ENCODE assay signal across 1 cellular context in genomic region chr19:48970923-48971395, GRCh38.
TF ChIP-seq lines count a peak whose summit lies in the region.

No MANE protein-coding gene starts in this region.

TF ChIP-seq in HCT116, 20 proteins besides CTCF, POLR2A, EP300 and RAD21 (continued from another document):
- TF ChIP-seq, protein P1, sequence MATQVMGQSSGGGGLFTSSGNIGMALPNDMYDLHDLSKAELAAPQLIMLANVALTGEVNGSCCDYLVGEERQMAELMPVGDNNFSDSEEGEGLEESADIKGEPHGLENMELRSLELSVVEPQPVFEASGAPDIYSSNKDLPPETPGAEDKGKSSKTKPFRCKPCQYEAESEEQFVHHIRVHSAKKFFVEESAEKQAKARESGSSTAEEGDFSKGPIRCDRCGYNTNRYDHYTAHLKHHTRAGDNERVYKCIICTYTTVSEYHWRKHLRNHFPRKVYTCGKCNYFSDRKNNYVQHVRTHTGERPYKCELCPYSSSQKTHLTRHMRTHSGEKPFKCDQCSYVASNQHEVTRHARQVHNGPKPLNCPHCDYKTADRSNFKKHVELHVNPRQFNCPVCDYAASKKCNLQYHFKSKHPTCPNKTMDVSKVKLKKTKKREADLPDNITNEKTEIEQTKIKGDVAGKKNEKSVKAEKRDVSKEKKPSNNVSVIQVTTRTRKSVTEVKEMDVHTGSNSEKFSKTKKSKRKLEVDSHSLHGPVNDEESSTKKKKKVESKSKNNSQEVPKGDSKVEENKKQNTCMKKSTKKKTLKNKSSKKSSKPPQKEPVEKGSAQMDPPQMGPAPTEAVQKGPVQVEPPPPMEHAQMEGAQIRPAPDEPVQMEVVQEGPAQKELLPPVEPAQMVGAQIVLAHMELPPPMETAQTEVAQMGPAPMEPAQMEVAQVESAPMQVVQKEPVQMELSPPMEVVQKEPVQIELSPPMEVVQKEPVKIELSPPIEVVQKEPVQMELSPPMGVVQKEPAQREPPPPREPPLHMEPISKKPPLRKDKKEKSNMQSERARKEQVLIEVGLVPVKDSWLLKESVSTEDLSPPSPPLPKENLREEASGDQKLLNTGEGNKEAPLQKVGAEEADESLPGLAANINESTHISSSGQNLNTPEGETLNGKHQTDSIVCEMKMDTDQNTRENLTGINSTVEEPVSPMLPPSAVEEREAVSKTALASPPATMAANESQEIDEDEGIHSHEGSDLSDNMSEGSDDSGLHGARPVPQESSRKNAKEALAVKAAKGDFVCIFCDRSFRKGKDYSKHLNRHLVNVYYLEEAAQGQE (IDR thresholded peaks at IDR 0.05; ENCODE audit: low read depth), result no peak
- TF ChIP-seq SIN3A (IDR thresholded peaks at IDR 0.05; ENCODE audit: low read depth) (no peak), POLR2AphosphoS5 (IDR thresholded peaks at IDR 0.05; ENCODE audit: low read depth, low read length) (no peak), ZBTB33 (IDR thresholded peaks at IDR 0.05; ENCODE audit: extremely low read depth, insufficient replicate concordance, low read length) (no peak), YY1 (IDR thresholded peaks at IDR 0.05; ENCODE audit: extremely low read depth, insufficient replicate concordance, low read depth, low read length) (no peak), CEBPB (IDR thresholded peaks at IDR 0.05; ENCODE audit: low read depth) (no peak), JUND (IDR thresholded peaks at IDR 0.05) (no peak), TCF7L2 (IDR thresholded peaks at IDR 0.05; ENCODE audit: borderline replicate concordance, extremely low read depth, insufficient read depth, insufficient read length) (no peak), FOSL1 (IDR thresholded peaks at IDR 0.05; ENCODE audit: low read depth) (no peak), ELF1 (IDR thresholded peaks at IDR 0.05; ENCODE audit: borderline replicate concordance, low read depth) (no peak), EZH2 (IDR thresholded peaks at IDR 0.05) (no peak)
- TF ChIP-seq, protein P2, sequence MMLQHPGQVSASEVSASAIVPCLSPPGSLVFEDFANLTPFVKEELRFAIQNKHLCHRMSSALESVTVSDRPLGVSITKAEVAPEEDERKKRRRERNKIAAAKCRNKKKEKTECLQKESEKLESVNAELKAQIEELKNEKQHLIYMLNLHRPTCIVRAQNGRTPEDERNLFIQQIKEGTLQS (IDR thresholded peaks at IDR 0.05), result no peak
